8 cellular contexts compared by ENCODE assay signal in genomic region chr21:37563641-37564340, GRCh38.
DNase-seq lines count a peak whose midpoint lies in the region; TF ChIP-seq lines count a peak whose summit lies in the region.

No MANE protein-coding gene starts in this region.

- no peaks in the 10 kb centered on the region for H3K9me3 Mint-ChIP-seq in neural crest cell

- peaks cover 7 to 30% (median 29%) of the 10 kb centered on the region in 4 donors for H3K4me1 ChIP-seq in stomach

- H3K27ac Mint-ChIP-seq in neural crest cell (ENCODE audit: unreplicated experiment), result peak overlapping the region; percentile 43

- H3K27me3 Mint-ChIP-seq in neural crest cell (ENCODE audit: low read depth), result peaks cover 3% of the 10 kb centered on the region

- H3K4me3 ChIP-seq in fibroblast of pulmonary artery (replicated peaks; ENCODE audit: low read depth, low read length) (peak overlapping the region; percentile 55), stomach (peak overlapping the region; percentile 57 to 85 (median 72))

- TF ChIP-seq CTCF in fibroblast of pulmonary artery (IDR thresholded peaks at IDR 0.05; ENCODE audit: low read length, missing control alignments) (peak; percentile 15), neural crest cell (conservative IDR thresholded peaks at IDR 0.05) (no peak), stomach (IDR thresholded peaks at IDR 0.05) (peak in 2 of 7 experiments; percentile 25 to 39)

- peaks cover 7% of the 10 kb centered on the region for H3K4me1 Mint-ChIP-seq in neural crest cell

- H3K36me3 ChIP-seq in stomach, result no peaks in the 10 kb centered on the region

- no peaks in the 10 kb centered on the region for H3K36me3 Mint-ChIP-seq in neural crest cell (ENCODE audit: low read depth)

- H3K4me3 Mint-ChIP-seq in neural crest cell, result peak overlapping the region; percentile 67

- intact Hi-C loops in stomach (cut with DNase I; ENCODE audit: low total_unique reads), result no loop called here

- no peaks in the 10 kb centered on the region for H3K9me3 ChIP-seq in stomach

- no peak for TF ChIP-seq EP300 in stomach (IDR thresholded peaks at IDR 0.05)

- H3K27me3 ChIP-seq in stomach, result no peaks in the 10 kb centered on the region

- WGBS in stomach, 5 donors, result 1 to 3% (median 2%) methylated on average over 24 to 67 of the region's 67 CpGs

- H3K27ac ChIP-seq in stomach, result peak overlapping the region; percentile 78 to 97 (median 95)

- DNase-seq in ELR (ENCODE audit: low read depth) (peak; percentile 93), GOT3 (lab: John Stamatoyannopoulos, UW) (peak; percentile 85), LHCN-M2 (ENCODE audit: low read depth) (peak; percentile 92), RPMI8226 (peak; percentile 98), fibroblast of pulmonary artery (ENCODE audit: low read depth) (peak; percentile 95), neural crest cell (ENCODE audit: low read depth, low spot score) (peak; percentile 36), stomach (peak; percentile 95)
- peak; percentile 90 for DNase-seq in activated T-helper 9 cell treated with anti-CD3 and anti-CD28 coated beads, Interleukin-2, amount 50 U/mL, for 16 hours (ENCODE audit: low read depth)

- TF ChIP-seq POLR2A in stomach (IDR thresholded peaks at IDR 0.05), result no peak

Comparison
In these comparisons a context has a peak if more than half of its experiments do, and no peak if none do; other contexts are left out.
1. Peak in every context shown above with its lines: DNase-seq, H3K4me3 ChIP-seq and H3K27ac ChIP-seq.
2. DNase-seq: peak in every context shown above with its lines; median percentile 98 in RPMI8226; 95 in fibroblast of pulmonary artery; 95 in stomach; 93 in ELR; 92 in LHCN-M2; 90 in activated T-helper 9 cell treated with anti-CD3 and anti-CD28 coated beads, Interleukin-2, amount 50 U/mL, for 16 hours; 85 in GOT3; 36 in neural crest cell.